In genomic region chr3:106714400-106714799, GRCh38 we compare ENCODE assay signal across 19 cellular contexts.
"Had no signal": no experiment of that assay in that cellular context is flagged by ENCODE, and none has a peak within 500 bp of the region (broad histone marks: within the 10 kb centered on the region; RNA-seq: fewer than 3 reads in every experiment).

No MANE protein-coding gene starts in this region.

- H3K9me3 ChIP-seq: esophagus squamous epithelium, lower lobe of right lung, psoas muscle, spleen, thoracic aorta, tibial nerve, upper lobe of left lung had no signal

- H3K27me3 ChIP-seq: esophagus squamous epithelium, ovary, spleen, tibial nerve, upper lobe of left lung had no signal

- DNase-seq: cortex of kidney; effector memory CD8-positive, alpha-beta T cell; esophagus squamous epithelium; left ventricle myocardium superior; lower lobe of right lung; natural killer cell; occipital lobe; ovary; posterior cingulate gyrus; psoas muscle; right cardiac atrium; spleen; stimulated activated CD4-positive, alpha-beta T cell treated with anti-CD3 and anti-CD28 coated beads, Interleukin-15, amount 100 ng/mL, for 24 hours; stimulated activated CD4-positive, alpha-beta T cell treated with anti-CD3 and anti-CD28 coated beads, Interleukin-2, amount 100 ng/mL, for 48 hours; stimulated activated naive B cell treated with anti-CD40 and anti-IgM and Interleukin-4, amounts not matched to agents 10 μg/mL and 1 μg/mL and 100 μg/mL, for 72 hours; upper lobe of left lung had no signal

- H3K27ac ChIP-seq: esophagus squamous epithelium, lower lobe of right lung, ovary, psoas muscle, skin epidermis, spleen, thoracic aorta, tibial nerve, upper lobe of left lung had no signal

- H3K36me3 ChIP-seq: esophagus squamous epithelium, lower lobe of right lung, ovary, spleen, thoracic aorta, tibial nerve, upper lobe of left lung had no signal

- H3K4me1 ChIP-seq: esophagus squamous epithelium, lower lobe of right lung, psoas muscle, spleen, tibial nerve, upper lobe of left lung had no signal

- H3K4me3 ChIP-seq: esophagus squamous epithelium, lower lobe of right lung, ovary, psoas muscle, skin epidermis, spleen, thoracic aorta, tibial nerve, upper lobe of left lung had no signal
